In genomic region chr7:142556745-142557144, GRCh38 we compare ENCODE assay signal across 8 cellular contexts.
DNase-seq lines count a peak whose midpoint lies in the region; ATAC-seq and TF ChIP-seq lines count a peak whose summit lies in the region.

No MANE protein-coding gene starts in this region.

- dilution Hi-C loops in IMR-90 (cut with HindIII; ENCODE audit: low sequenced_read_pairs, unreplicated experiment), result no loop called here

- H4K20me1 ChIP-seq in IMR-90 (ENCODE audit: insufficient read depth, low read length) (no peaks in the 10 kb centered on the region), neural progenitor cell (ENCODE audit: low read depth) (no peaks in the 10 kb centered on the region)

- no peak overlapping the region for H3K23ac ChIP-seq in IMR-90 (ENCODE audit: low read depth, low read length)

- H3K27ac ChIP-seq in IMR-90 (ENCODE audit: insufficient read depth, low read length) (no peak overlapping the region), neural progenitor cell (no peak overlapping the region)

- no peak overlapping the region for H3K14ac ChIP-seq in IMR-90 (replicated peaks; ENCODE audit: low read depth, low read length)

- H2AK5ac ChIP-seq in IMR-90 (ENCODE audit: low read depth, low read length), result no peak overlapping the region

- H3K4me2 ChIP-seq in IMR-90 (ENCODE audit: low read depth, low read length) (no peak overlapping the region), neural progenitor cell (no peak overlapping the region)

- H3K4me3 ChIP-seq in BJ (ENCODE audit: low read depth, low read length) (no peak overlapping the region), IMR-90 (ENCODE audit: insufficient read depth, low read depth, low read length) (no peak overlapping the region), neural progenitor cell (no peak overlapping the region)

- intact Hi-C loops in IMR-90 (cut with micrococcal nuclease) (no loop called here), left colon (cut with DNase I, micrococcal nuclease) (no loop called here)

- POLR2A ChIA-PET in BJ (lab: Charles Lee), result no interaction called here
- POLR2A ChIA-PET in IMR-90 (lab: Charles Lee; ENCODE audit: unreplicated experiment), result no interaction called here

- H3K36me3 ChIP-seq in BJ (ENCODE audit: control insufficient read depth, insufficient read depth, low read length) (no peaks in the 10 kb centered on the region), IMR-90 (ENCODE audit: control insufficient read depth, insufficient read depth, low read length) (no peaks in the 10 kb centered on the region), neural progenitor cell (no peaks in the 10 kb centered on the region)

- H3K9me3 Mint-ChIP-seq in neural progenitor cell, result no peaks in the 10 kb centered on the region

- H2BK120ac ChIP-seq in IMR-90 (ENCODE audit: low read depth, low read length), result peak overlapping the region; percentile 98; the same call in 1 of the 2 replicates

- no peak overlapping the region for H4K5ac ChIP-seq in IMR-90 (ENCODE audit: low read depth, low read length)

- WGBS in IMR-90 (ENCODE audit: extremely low coverage in 2 of 2, insufficient read length in 1 of 2), 2 experiments, result no CpG with 5 or more reads among the region's 5 CpGs

- H3K79me1 ChIP-seq in IMR-90 (ENCODE audit: low read depth in 1 of 2, low read length in 2 of 2), result peaks cover 2 to 22% of the 10 kb centered on the region in 2 experiments; a peak in 3 of 4 replicates

- H3K4me1 ChIP-seq in IMR-90 (ENCODE audit: control insufficient read depth, insufficient read depth, low read length), result peaks cover 27% of the 10 kb centered on the region
- H3K4me1 ChIP-seq in neural progenitor cell, result no peaks in the 10 kb centered on the region

- no peaks in the 10 kb centered on the region for H3K4me1 Mint-ChIP-seq in neural progenitor cell

- no peak overlapping the region for H3K27ac Mint-ChIP-seq in neural progenitor cell

- no peak overlapping the region for H3K9ac ChIP-seq in IMR-90 (ENCODE audit: low read depth, low read length)
- H3K9ac ChIP-seq in neural progenitor cell, result no peak overlapping the region

- peak overlapping the region; percentile 64; the same call in 1 of the 2 replicates for H2BK20ac ChIP-seq in IMR-90 (ENCODE audit: low read depth, low read length)

- TF ChIP-seq CTCF in BJ (IDR thresholded peaks at IDR 0.05; ENCODE audit: insufficient read depth, low read depth, low read length) (peak; percentile 46), IMR-90 (conservative IDR thresholded peaks at IDR 0.05; ENCODE audit: low read depth, low read length) (peak; percentile 33), neural progenitor cell (IDR thresholded peaks at IDR 0.05) (no peak)

- H3K27me3 Mint-ChIP-seq in neural progenitor cell (ENCODE audit: insufficient read depth, low read depth), result peaks cover 2% of the 10 kb centered on the region

- no peaks in the 10 kb centered on the region for H3K27me3 ChIP-seq in BJ (ENCODE audit: control insufficient read depth, insufficient read depth, low read length)
- H3K27me3 ChIP-seq in IMR-90 (ENCODE audit: control insufficient read depth, insufficient read depth, low read length), result no peaks in the 10 kb centered on the region
- no peaks in the 10 kb centered on the region for H3K27me3 ChIP-seq in neural progenitor cell

- no peaks in the 10 kb centered on the region for H3K79me2 ChIP-seq in neural progenitor cell (ENCODE audit: low read depth)

- TF ChIP-seq POLR2A in IMR-90 (IDR thresholded peaks at IDR 0.05; ENCODE audit: low read depth, low read length), result no peak

- H2AK9ac ChIP-seq in IMR-90 (replicated peaks; ENCODE audit: low read depth, low read length, poor library complexity), result no peak overlapping the region

- peak; percentile 97 for DNase-seq in BJ (ENCODE audit: low read depth)
- DNase-seq in IMR-90, result peak; percentile 99
- DNase-seq in astrocyte of the hippocampus (ENCODE audit: low read depth, low spot score), result peak; percentile 95
- DNase-seq in left colon, result no peak
- no peak for DNase-seq in T-helper 1 cell
- DNase-seq in hippocampal formation (lab: John Stamatoyannopoulos, UW), result no peak
- DNase-seq in neural progenitor cell (ENCODE audit: low spot score), result no peak

- H4K8ac ChIP-seq in IMR-90 (ENCODE audit: low read depth in 2 of 2, low read length in 2 of 2), result peak overlapping the region in 1 of 2 experiments; percentile 98; a peak in 1 of 4 replicates

- no peak overlapping the region for H3K4ac ChIP-seq in IMR-90 (ENCODE audit: low read depth, low read length)

- no peak overlapping the region for H3K4me3 Mint-ChIP-seq in neural progenitor cell

- H3K36me3 Mint-ChIP-seq in neural progenitor cell, result no peaks in the 10 kb centered on the region

- peaks cover 19% of the 10 kb centered on the region for H3K9me1 ChIP-seq in IMR-90 (ENCODE audit: insufficient read depth, low read length)

- CTCF ChIA-PET in BJ (lab: Yijun Ruan, JAX), result interaction anchor here (0.6 to 1.1 kb wide), 6 partner anchors 10 to 659 kb away, joined by 3 to 6 read pairs (median 4); no protein-coding TSS in a partner anchor
- CTCF ChIA-PET in IMR-90 (lab: Yijun Ruan, JAX), result interaction anchor here (1.0 kb wide), 1 partner anchor 31 kb away, joined by 4 read pairs; no protein-coding TSS in a partner anchor

- peak; percentile 76 for ATAC-seq in IMR-90 (ENCODE audit: low read depth)
- ATAC-seq in left colon, result peak; percentile 34
- no peak for ATAC-seq in HG02678 (IDR thresholded peaks at IDR 0.05; ENCODE audit: unreplicated experiment)

- no peak overlapping the region for H3K18ac ChIP-seq in IMR-90 (ENCODE audit: low read depth, low read length)

- H4K91ac ChIP-seq in IMR-90 (ENCODE audit: insufficient read depth, low read depth, low read length), result no peak overlapping the region

- H3K56ac ChIP-seq in IMR-90 (ENCODE audit: extremely low read depth, insufficient read depth, low read length), result 0 out of 2 replicates have a peak overlapping the region, but pooled peaks have one; percentile 55

- BruUV-seq in IMR-90 (replicated peaks; lab: Mats Ljungman, UMichigan), result no TSS peak

- no peak for TF ChIP-seq RAD21 in IMR-90 (IDR thresholded peaks at IDR 0.05; ENCODE audit: low read length)

- no peaks in the 10 kb centered on the region for H3F3A ChIP-seq in neural progenitor cell (ENCODE audit: low read depth)

- in situ Hi-C loops in IMR-90 (cut with MboI; ENCODE audit: low sequenced_read_pairs), result loop anchor here (25.0 kb wide), 1 partner anchor 1331 kb away; no protein-coding TSS in a partner anchor

- H2AFZ ChIP-seq in IMR-90 (replicated peaks; ENCODE audit: low read length, poor library complexity) (no peak overlapping the region), neural progenitor cell (replicated peaks) (no peak overlapping the region)

- H3K9me3 ChIP-seq in IMR-90 (ENCODE audit: control insufficient read depth, insufficient read depth, low read length), result no peaks in the 10 kb centered on the region
- H3K9me3 ChIP-seq in neural progenitor cell (ENCODE audit: low read depth), result no peaks in the 10 kb centered on the region

- peak overlapping the region; percentile 99 for H2BK5ac ChIP-seq in IMR-90 (ENCODE audit: low read depth, low read length, poor library complexity, severe bottlenecking)

- H2BK15ac ChIP-seq in IMR-90 (ENCODE audit: low read depth, low read length), result no peak overlapping the region

TF ChIP-seq in IMR-90, 13 proteins besides CTCF, POLR2A, EP300 and RAD21:
- no peak for TF ChIP-seq ELK1 (IDR thresholded peaks at IDR 0.05; ENCODE audit: borderline replicate concordance, low read depth, low read length)
- TF ChIP-seq RFX5 (IDR thresholded peaks at IDR 0.05; ENCODE audit: low read depth, low read length), result no peak
- TF ChIP-seq CHD1 (IDR thresholded peaks at IDR 0.05; ENCODE audit: low read depth, low read length), result no peak
- no peak for TF ChIP-seq MXI1 (IDR thresholded peaks at IDR 0.05; ENCODE audit: borderline replicate concordance, low read depth, low read length)
- peak; percentile 54; the same call in 1 of the 2 replicates for TF ChIP-seq CEBPB (IDR thresholded peaks at IDR 0.05; ENCODE audit: low read depth, low read length)
- peak; percentile 81 for TF ChIP-seq FOS (IDR thresholded peaks at IDR 0.05; ENCODE audit: low read depth, low read length)
- no peak for TF ChIP-seq RCOR1 (IDR thresholded peaks at IDR 0.05; ENCODE audit: insufficient replicate concordance, low read length)
- peak; percentile 87 for TF ChIP-seq NFE2L2 (IDR thresholded peaks at IDR 0.05; ENCODE audit: low read depth, low read length)
- no peak for TF ChIP-seq USF2 (IDR thresholded peaks at IDR 0.05; ENCODE audit: low read depth, low read length)
- peak; percentile 33; the same call in 1 of the 2 replicates for TF ChIP-seq MAZ (IDR thresholded peaks at IDR 0.05; ENCODE audit: borderline replicate concordance, low read depth, low read length)
- TF ChIP-seq BHLHE40 (IDR thresholded peaks at IDR 0.05; ENCODE audit: low read depth, low read length), result peak; percentile 69
- TF ChIP-seq MAFK (IDR thresholded peaks at IDR 0.05; ENCODE audit: low read depth, low read length), result peak; percentile 95
- TF ChIP-seq SMC3 (IDR thresholded peaks at IDR 0.05; ENCODE audit: low read depth, low read length), result no peak

Comparison
In these comparisons a context has a peak if more than half of its experiments do, and no peak if none do; other contexts are left out.
1. DNase-seq: peak in BJ (single experiment), IMR-90 (single experiment) and astrocyte of the hippocampus (single experiment); none in left colon (0 of 2), T-helper 1 cell (0 of 5), hippocampal formation (0 of 2) and neural progenitor cell (single experiment).